In the genomic region with DNA sequence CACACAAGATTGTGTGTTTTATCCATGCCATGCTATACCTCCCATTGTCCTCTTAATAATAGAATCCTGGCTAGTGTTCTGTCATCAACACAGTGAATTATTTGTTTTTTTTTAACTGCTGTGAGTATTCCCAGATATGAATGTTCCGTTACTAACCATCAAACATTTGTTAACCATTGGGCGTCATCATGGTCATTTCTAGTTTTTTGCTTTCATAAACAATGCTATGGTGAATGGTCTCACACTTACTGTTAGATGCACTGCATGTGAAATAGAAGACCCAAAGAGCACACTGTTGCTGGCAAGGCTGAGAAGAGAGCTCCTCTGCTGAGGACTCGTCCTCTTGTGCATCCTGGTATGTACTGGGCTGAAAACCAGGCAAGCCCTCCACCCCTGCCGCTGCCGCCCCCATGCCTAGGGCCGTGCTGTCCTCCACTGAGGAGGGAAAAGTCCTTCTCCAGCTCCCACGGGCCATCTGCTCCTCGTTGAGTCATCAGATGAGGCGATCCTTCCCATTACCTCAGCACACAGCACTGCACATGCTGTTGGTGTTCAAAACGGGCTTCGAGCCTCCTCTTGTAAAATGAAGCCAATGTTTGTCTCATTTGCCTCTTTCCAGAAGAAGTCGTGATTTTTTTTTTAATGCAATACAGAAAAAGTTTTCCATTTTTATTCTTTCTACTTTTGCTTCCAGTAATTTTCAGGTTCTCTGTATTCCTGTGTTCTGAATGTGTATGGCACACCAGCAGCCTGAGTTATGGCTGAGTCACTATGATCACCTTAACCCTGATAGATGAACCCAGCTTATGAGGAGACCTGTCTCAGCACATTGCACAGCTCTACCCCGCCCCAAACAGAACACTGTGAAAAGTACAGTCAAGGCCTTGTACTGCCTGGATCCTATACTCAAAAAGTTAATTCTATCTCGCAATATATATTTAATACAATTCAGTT, we compare ENCODE assay signal across 9 cellular contexts.
A peak's percentile ranks its signal among the peaks of the same experiment; 100 is the strongest.
DNase-seq lines count a peak whose midpoint lies in the region; ATAC-seq and TF ChIP-seq lines count a peak whose summit lies in the region.
"Had no signal": no experiment of that assay in that cellular context is flagged by ENCODE, and none has a peak within 500 bp of the region (broad histone marks: within the 10 kb centered on the region; RNA-seq: fewer than 3 reads in every experiment).

No MANE protein-coding gene starts in this region.

- peaks cover 11% of the 10 kb centered on the region for H3K4me1 Mint-ChIP-seq in T-helper 17 cell

- no peak overlapping the region for H3K27ac Mint-ChIP-seq in T-helper 17 cell

- H3K9me3 ChIP-seq in gastroesophageal sphincter (no peaks in the 10 kb centered on the region), T-helper 17 cell (ENCODE audit: control insufficient read depth, low read length, poor library complexity, severe bottlenecking) (no peaks in the 10 kb centered on the region)

- TF ChIP-seq CTCF in gastroesophageal sphincter (IDR thresholded peaks at IDR 0.05) = no peak

- no peaks in the 10 kb centered on the region for H3K27me3 ChIP-seq in gastroesophageal sphincter

- H3K4me3 ChIP-seq in gastroesophageal sphincter = no peak overlapping the region

- no peak for TF ChIP-seq POLR2A in gastroesophageal sphincter (IDR thresholded peaks at IDR 0.05)

- H3K27ac ChIP-seq in gastroesophageal sphincter = peak overlapping the region in 3 of 4 donors; percentile 28 to 68 (median 37)

- no peaks in the 10 kb centered on the region for H3K36me3 ChIP-seq in gastroesophageal sphincter

- ATAC-seq in gastroesophageal sphincter (peak; percentile 70), T-helper 17 cell (no peak), GM19467 (IDR thresholded peaks at IDR 0.05; ENCODE audit: unreplicated experiment) (no peak), GM21619 (IDR thresholded peaks at IDR 0.05; ENCODE audit: unreplicated experiment) (no peak)

- WGBS in gastroesophageal sphincter (ENCODE audit: low coverage in 1 of 2), 2 donors = 30 to 53% methylated on average over 11 to 12 of the region's 14 CpGs

- H3K27me3 Mint-ChIP-seq in T-helper 17 cell = no peaks in the 10 kb centered on the region

- peaks cover 0 to 25% (median 9%) of the 10 kb centered on the region in 3 donors for H3K4me1 ChIP-seq in gastroesophageal sphincter

- DNase-seq in EL (peak; percentile 91), SW480 (ENCODE audit: low spot score) (peak; percentile 59), putamen (ENCODE audit: low spot score) (peak; percentile 65), T-helper 17 cell (no peak), SKM-1 (lab: John Stamatoyannopoulos, UW; ENCODE audit: unreplicated experiment) (no peak)
- DNase-seq: activated naive CD4-positive, alpha-beta T cell treated with anti-CD3 and anti-CD28 coated beads, Interleukin-2, amount 50 U/mL, for 16 hours had no signal

- no peak for TF ChIP-seq EP300 in gastroesophageal sphincter (IDR thresholded peaks at IDR 0.05)

- H3K36me3 Mint-ChIP-seq in T-helper 17 cell (ENCODE audit: low read depth) = peaks cover 2% of the 10 kb centered on the region

- no peak overlapping the region for H3K4me3 Mint-ChIP-seq in T-helper 17 cell

Comparison
In these comparisons a context has a peak if more than half of its experiments do, and no peak if none do; other contexts are left out.
1. DNase-seq: peak in EL (single experiment), SW480 (single experiment) and putamen (single experiment); none in T-helper 17 cell (0 of 3) and SKM-1 (single experiment).